In genomic region chr2:108384662-108385393, GRCh38 we compare ENCODE assay signal across 26 cellular contexts. TPM values are rescaled to one million over a fixed set of nuclear protein-coding genes. Genes with fewer than 3 reads are reported as not detected.
DNase-seq lines count a peak whose midpoint lies in the region; ATAC-seq, FAIRE-seq and TF ChIP-seq lines count a peak whose summit lies in the region.
"Had no signal": no experiment of that assay in that cellular context is flagged by ENCODE, and none has a peak within 500 bp of the region (broad histone marks: within the 10 kb centered on the region; RNA-seq: fewer than 3 reads in every experiment).

No MANE protein-coding gene starts in this region.

- no TSS peak for BruUV-seq in K562 (replicated peaks; lab: Mats Ljungman, UMichigan)
- BruUV-seq in HepG2 (replicated peaks; lab: Mats Ljungman, UMichigan), result no TSS peak

- CTCF ChIA-PET in A549 (lab: Yijun Ruan, JAX), result interaction anchor here (0.8 to 1.4 kb wide), 5 partner anchors 15 to 199 kb away, joined by 3 to 4 read pairs (median 3); no protein-coding TSS in a partner anchor
- CTCF ChIA-PET in K562 (lab: Yijun Ruan, JAX; ENCODE audit: low intra/inter-chr PET ratio), result no interaction called here
- CTCF ChIA-PET in HepG2 (lab: Yijun Ruan, JAX; ENCODE audit: low intra/inter-chr PET ratio, low total read pairs), result no interaction called here
- CTCF ChIA-PET in activated CD8-positive, alpha-beta T cell treated with anti-CD3 and anti-CD28 coated beads, Interleukin-2, amount 10 ng/mL, durations not matched to agents 7 days and 5 days (lab: Charles Lee), result no interaction called here

- 34% methylated on average over 5 of the region's 5 CpGs for WGBS in A549 (ENCODE audit: missing lambda C conversion rate)
- WGBS in K562 (ENCODE audit: insufficient coverage, low coverage, missing lambda C conversion rate), result 18% methylated on average over 5 of the region's 5 CpGs
- WGBS in HepG2 (ENCODE audit: low lambda C conversion rate), result 80% methylated on average over 5 of the region's 5 CpGs

- peaks cover 65% of the 10 kb centered on the region for H3K4me1 ChIP-seq in A549
- H3K4me1 ChIP-seq in HUES48 (ENCODE audit: control insufficient read depth, insufficient read depth, low read length), result peaks cover 16% of the 10 kb centered on the region
- no peaks in the 10 kb centered on the region; a peak in 2 of 5 replicates for H3K4me1 ChIP-seq in K562 (replicated peaks in 1 of 2; ENCODE audit: control insufficient read depth in 2 of 2, insufficient read depth in 2 of 2, low read length in 2 of 2)
- H3K4me1 ChIP-seq in HepG2 (ENCODE audit: insufficient read depth, low read length), result peaks cover 29% of the 10 kb centered on the region

- H3K9ac ChIP-seq in HUES48 (ENCODE audit: low read depth, low read length), result no peak overlapping the region
- H3K9ac ChIP-seq in K562 (ENCODE audit: insufficient read depth in 1 of 2, low read depth in 2 of 2, low read length in 2 of 2), result no peak overlapping the region
- H3K9ac ChIP-seq in HepG2 (ENCODE audit: insufficient read depth, low read depth, low read length), result no peak overlapping the region

- TF ChIP-seq RAD21 in A549 (conservative IDR thresholded peaks at IDR 0.05 in 1 of 2, IDR thresholded peaks at IDR 0.05 in 1 of 2) (no peak), K562 (CRISPR knock-in tag; conservative IDR thresholded peaks at IDR 0.05 in 1 of 2, IDR thresholded peaks at IDR 0.05 in 1 of 2) (no peak), HepG2 (CRISPR knock-in tag; IDR thresholded peaks at IDR 0.05) (no peak)

- intact Hi-C loops in K562 (cut with micrococcal nuclease), result no loop called here
- intact Hi-C loops in HepG2 (cut with micrococcal nuclease; ENCODE audit: unreplicated experiment), result loop anchor here (2.0 to 5.0 kb wide), 2 partner anchors 14 to 147 kb away; partner anchors contain the start of gene LIMS1

- FAIRE-seq in A549 (lab: Jason Lieb, UNC), result no peak
- no peak for FAIRE-seq in K562 (lab: Jason Lieb, UNC)
- no peak for FAIRE-seq in HepG2 (lab: Jason Lieb, UNC)
- FAIRE-seq: D721Med had no signal

- H3K27ac Mint-ChIP-seq in HFFc6, result no peak overlapping the region
- no peak overlapping the region for H3K27ac Mint-ChIP-seq in activated CD8-positive, alpha-beta T cell treated with anti-CD3 and anti-CD28 coated beads, Interleukin-2, amount 10 ng/mL, durations not matched to agents 7 days and 5 days

- TF ChIP-seq POLR2A in A549 (IDR thresholded peaks at IDR 0.05; ENCODE audit: low read length) (no peak), K562 (conservative IDR thresholded peaks at IDR 0.05) (no peak), HepG2 (IDR thresholded peaks at IDR 0.05; ENCODE audit: insufficient read depth in 1 of 2, low read depth in 2 of 2, low read length in 2 of 2) (no peak)

- H3K27me3 ChIP-seq in HUES48 (ENCODE audit: control insufficient read depth, insufficient read depth, low read length), result no peaks in the 10 kb centered on the region
- H3K27me3 ChIP-seq in K562 (ENCODE audit: control insufficient read depth in 2 of 2, insufficient read depth in 2 of 2, low read length in 2 of 2), result no peaks in the 10 kb centered on the region
- no peaks in the 10 kb centered on the region for H3K27me3 ChIP-seq in HepG2 (ENCODE audit: control insufficient read depth in 1 of 2, insufficient read depth in 2 of 2, low read length in 2 of 2)

- H3K4me3 ChIP-seq in A549, result no peak overlapping the region
- no peak overlapping the region for H3K4me3 ChIP-seq in HUES48 (ENCODE audit: low read depth, low read length)
- no peak overlapping the region for H3K4me3 ChIP-seq in K562
- no peak overlapping the region for H3K4me3 ChIP-seq in HepG2 (replicated peaks in 1 of 3; ENCODE audit: insufficient read depth in 1 of 3, low read depth in 2 of 3, low read length in 3 of 3)

- no peaks in the 10 kb centered on the region for H3K27me3 Mint-ChIP-seq in HFFc6 (ENCODE audit: insufficient read depth)
- H3K27me3 Mint-ChIP-seq in activated CD8-positive, alpha-beta T cell treated with anti-CD3 and anti-CD28 coated beads, Interleukin-2, amount 10 ng/mL, durations not matched to agents 7 days and 5 days (ENCODE audit: low read depth), result peaks cover 10% of the 10 kb centered on the region

- H4K20me1 ChIP-seq in K562 (replicated peaks; ENCODE audit: control insufficient read depth, insufficient read depth, low read length), result no peaks in the 10 kb centered on the region
- no peaks in the 10 kb centered on the region for H4K20me1 ChIP-seq in HepG2 (ENCODE audit: insufficient read depth, low read length)

- H2AFZ ChIP-seq in K562 (ENCODE audit: low read depth, low read length), result no peak overlapping the region
- H2AFZ ChIP-seq in HepG2 (ENCODE audit: low read length), result no peak overlapping the region

- peak; percentile 36 to 47; a peak in 4 of 6 replicates for ATAC-seq in A549
- no peak for ATAC-seq in K562
- ATAC-seq in HepG2, result no peak
- ATAC-seq in activated CD8-positive, alpha-beta T cell treated with anti-CD3 and anti-CD28 coated beads, Interleukin-2, amount 10 ng/mL, durations not matched to agents 7 days and 5 days, result no peak
- ATAC-seq: Panc1 had no signal

- H3K79me2 ChIP-seq in K562 (ENCODE audit: control insufficient read depth, insufficient read depth, low read length), result no peaks in the 10 kb centered on the region
- no peaks in the 10 kb centered on the region for H3K79me2 ChIP-seq in HepG2 (ENCODE audit: insufficient read depth, low read length)

- in situ Hi-C loops in K562 (cut with MboI), result no loop called here
- in situ Hi-C loops in HepG2 (cut with HindIII; ENCODE audit: extremely low pct_ligation_motif_present, low pct_unique_long_range_greater_than_20kb), result no loop called here

- TF ChIP-seq CTCF in A549 (IDR thresholded peaks at IDR 0.05) (no peak), K562 (IDR thresholded peaks at IDR 0.05 in 2 of 3, conservative IDR thresholded peaks at IDR 0.05 in 1 of 3; ENCODE audit: insufficient read depth in 2 of 3, low read depth in 1 of 3, low read length in 3 of 3) (no peak), HepG2 (CRISPR knock-in tag; IDR thresholded peaks at IDR 0.05) (no peak), HFFc6 (IDR thresholded peaks at IDR 0.05) (no peak)

- H3K4me3 Mint-ChIP-seq in HFFc6, result no peak overlapping the region
- H3K4me3 Mint-ChIP-seq in activated CD8-positive, alpha-beta T cell treated with anti-CD3 and anti-CD28 coated beads, Interleukin-2, amount 10 ng/mL, durations not matched to agents 7 days and 5 days, result no peak overlapping the region

- H3K9me1 ChIP-seq in K562 (ENCODE audit: control insufficient read depth, insufficient read depth, low read length), result no peaks in the 10 kb centered on the region

- H3K27ac ChIP-seq in A549 (peak overlapping the region; percentile 89 to 90), HUES48 (ENCODE audit: low read depth, low read length) (peak overlapping the region; percentile 7), K562 (ENCODE audit: extremely low read depth, low read depth, low read length) (no peak overlapping the region), HepG2 (ENCODE audit: extremely low read length, insufficient read depth, low read length) (peak overlapping the region; percentile 7)
- H3K27ac ChIP-seq: HL-60, RWPE1 had no signal

- H3K4me2 ChIP-seq in A549 (peak overlapping the region; percentile 85), K562 (ENCODE audit: insufficient read depth, low read length) (no peak overlapping the region), HepG2 (ENCODE audit: low read depth, low read length) (no peak overlapping the region)

- peaks cover 55% of the 10 kb centered on the region for H3K4me1 Mint-ChIP-seq in HFFc6 (ENCODE audit: low read depth)
- peaks cover 6% of the 10 kb centered on the region for H3K4me1 Mint-ChIP-seq in activated CD8-positive, alpha-beta T cell treated with anti-CD3 and anti-CD28 coated beads, Interleukin-2, amount 10 ng/mL, durations not matched to agents 7 days and 5 days (ENCODE audit: low read depth)

- H3K9me3 Mint-ChIP-seq in HFFc6, result no peaks in the 10 kb centered on the region
- H3K9me3 Mint-ChIP-seq in activated CD8-positive, alpha-beta T cell treated with anti-CD3 and anti-CD28 coated beads, Interleukin-2, amount 10 ng/mL, durations not matched to agents 7 days and 5 days (ENCODE audit: insufficient read depth), result no peaks in the 10 kb centered on the region

- POLR2A ChIA-PET in A549 (lab: Yijun Ruan, JAX), result no interaction called here
- POLR2A ChIA-PET in K562 (lab: Yijun Ruan, JAX), result interaction anchor here (0.6 to 1.0 kb wide), 3 partner anchors 11 to 149 kb away, joined by 3 to 4 read pairs (median 3); no protein-coding TSS in a partner anchor
- POLR2A ChIA-PET in HepG2 (lab: Yijun Ruan, JAX), result interaction anchor here (0.6 to 2.1 kb wide), 7 partner anchors 7 to 149 kb away, joined by 3 to 10 read pairs (median 5); partner anchors contain the start of genes GCC2, LIMS1 and SULT1C4
- POLR2A ChIA-PET in activated CD8-positive, alpha-beta T cell treated with anti-CD3 and anti-CD28 coated beads, Interleukin-2, amount 10 ng/mL, durations not matched to agents 7 days and 5 days (lab: Charles Lee), result no interaction called here

- TF ChIP-seq EP300 in A549 (IDR thresholded peaks at IDR 0.05), result 0 out of 5 replicates have a peak, but pooled peaks of 1 of the 2 experiments have one; percentile 25
- no peak for TF ChIP-seq EP300 in K562 (IDR thresholded peaks at IDR 0.05; ENCODE audit: low read length)
- no peak for TF ChIP-seq EP300 in HepG2 (IDR thresholded peaks at IDR 0.05; ENCODE audit: low read depth in 2 of 2, low read length in 2 of 2)
- TF ChIP-seq EP300 in HepG2 (CRISPR knock-in tag; IDR thresholded peaks at IDR 0.05; ENCODE audit: borderline replicate concordance), result no peak

- no peaks in the 10 kb centered on the region for H3K36me3 Mint-ChIP-seq in HFFc6 (ENCODE audit: low read depth)
- H3K36me3 Mint-ChIP-seq in activated CD8-positive, alpha-beta T cell treated with anti-CD3 and anti-CD28 coated beads, Interleukin-2, amount 10 ng/mL, durations not matched to agents 7 days and 5 days (ENCODE audit: low read depth), result no peaks in the 10 kb centered on the region

- peak in 1 of 2 experiments; percentile 61 for DNase-seq in A549 (ENCODE audit: low read depth in 1 of 2, low spot score in 1 of 2)
- no peak for DNase-seq in K562 (ENCODE audit: extremely low read depth in 1 of 4, low spot score in 3 of 4)
- DNase-seq in HepG2 (ENCODE audit: low spot score), result no peak
- no peak for DNase-seq in HFFc6
- DNase-seq in middle frontal gyrus (ENCODE audit: extremely low spot score, low spot score), result no peak
- no peak for DNase-seq in putamen (ENCODE audit: low spot score)
- DNase-seq in activated CD8-positive, alpha-beta T cell treated with anti-CD3 and anti-CD28 coated beads, Interleukin-2, amount 10 ng/mL, durations not matched to agents 7 days and 5 days, result no peak
- DNase-seq: 8988T, GOT3, HCEC 1CT, Kasumi-1, MV-4-11, NCI-H1105 treated with DMSO at 0.1 percent for 48 hours, NCI-H2029, NCI-H2227 treated with DMSO at 0.1 percent for 48 hours, NCI-H526 treated with DMSO at 0.1 percent for 48 hours, SHP77 had no signal

- H3K9me3 ChIP-seq in A549 (no peaks in the 10 kb centered on the region), HUES48 (ENCODE audit: control insufficient read depth, insufficient read depth, low read length) (no peaks in the 10 kb centered on the region), K562 (replicated peaks; ENCODE audit: control insufficient read depth, insufficient read depth, low read depth, low read length) (no peaks in the 10 kb centered on the region), HepG2 (ENCODE audit: low read length) (no peaks in the 10 kb centered on the region)

- no peaks in the 10 kb centered on the region for H3K36me3 ChIP-seq in HUES48 (ENCODE audit: control insufficient read depth, insufficient read depth, low read length)
- H3K36me3 ChIP-seq in K562 (ENCODE audit: control insufficient read depth, insufficient read depth, low read length), result no peaks in the 10 kb centered on the region
- H3K36me3 ChIP-seq in HepG2 (replicated peaks in 1 of 2; ENCODE audit: control insufficient read depth in 1 of 2, insufficient read depth in 2 of 2, low read length in 2 of 2), result peaks cover 0 to 6% of the 10 kb centered on the region in 2 experiments; a peak in 1 of 5 replicates

RNA-seq across cellular contexts. Expression of gene SULT1C4, which starts 7.1 kb away (rescaled TPM):
- polyA plus RNA-seq in A549 (2011; rRNA removed) (0.05 TPM in 2 replicates), A549 (2017; fragmentation: RNase III; extraction: RNeasy Plus Mini Kit Qiagen cat#74134 plus additional on column Dnase treatment) (not detected in 3 replicates), K562 (2011; rRNA removed) (0.07 TPM in 1 of 2 replicates, not detected in the other), K562 (2014; fragmentation: Illumina TruSeq; extraction: Trizol) (0.06 TPM in 1 of 2 replicates, not detected in the other), K562 (2014; fragmentation: Nextera tagmentation; extraction: Ambion mirVana) (under 1 TPM in 1 of 2 experiments, not detected in 1; 0.04 TPM), K562 (2014; rRNA removed) (0.12 TPM in 1 of 2 replicates, not detected in the other), HepG2 (2011; rRNA removed) (8.3 and 8.6 TPM in 2 replicates)
- polyA plus RNA-seq in A549 (2012; cell fraction: cytosol; rRNA removed), result not detected in 2 replicates
- polyA plus RNA-seq in A549 (2012; cell fraction: nucleus; rRNA removed), result 0.07 TPM in 1 of 2 replicates, not detected in the other
- 0.15 TPM in 1 of 2 replicates, not detected in the other for polyA minus RNA-seq in A549 (2011; rRNA and poly(A)+ RNA removed)
- 0.32 and 0.46 TPM in 2 replicates for total RNA-seq in K562 (2011; cell fraction: chromatin; rRNA removed; ENCODE audit: low replicate concordance)
- total RNA-seq in K562 (2011; cell fraction: nucleolus; rRNA removed), result 0.26 TPM in 1 of 2 replicates, not detected in the other
- not detected in 2 replicates for total RNA-seq in K562 (2011; cell fraction: nucleoplasm; rRNA removed)
- total RNA-seq in K562 (2014; rRNA removed) (not detected in 2 replicates), K562 (2014; rRNA removed; fragmentation: Illumina TruSeq; extraction: Trizol) (0.10 TPM in 1 of 2 replicates, not detected in the other), K562 (2015; rRNA removed; fragmentation: Illumina TruSeq; extraction: Trizol) (0.14 TPM in 1 of 2 replicates, not detected in the other), K562 (2021) (not detected in 2 replicates), HepG2 (2016; rRNA removed; fragmentation: Illumina TruSeq; extraction: Trizol) (1.3 and 2.6 TPM in 2 replicates)
- polyA plus RNA-seq in K562 (2011; cell fraction: cytosol; rRNA removed), result 0.03 TPM in 1 of 2 replicates, not detected in the other
- polyA plus RNA-seq in K562 (2011; cell fraction: nucleus; rRNA removed), result 0.10 TPM in 1 of 2 replicates, not detected in the other
- polyA plus RNA-seq in K562 (2012), result 0.05 and 0.10 TPM in 2 replicates
- 0.12 and 0.14 TPM in 2 replicates for polyA minus RNA-seq in K562 (2011; rRNA and poly(A)+ RNA removed)
- not detected in 2 replicates for polyA minus RNA-seq in K562 (2011; cell fraction: cytosol; rRNA and poly(A)+ RNA removed)
- not detected in 2 replicates for polyA minus RNA-seq in K562 (2011; cell fraction: nucleus; rRNA and poly(A)+ RNA removed)
- 0.44 and 1.4 TPM in 2 replicates for total RNA-seq in HepG2 (2016; cell fraction: cytosol; rRNA removed; fragmentation: Illumina TruSeq; extraction: Trizol; ENCODE audit: low read depth)
- 1.6 and 2.7 TPM in 2 replicates for total RNA-seq in HepG2 (2016; cell fraction: insoluble cytoplasmic fraction; rRNA removed; fragmentation: Illumina TruSeq; extraction: Trizol)
- 0.69 and 1.0 TPM in 2 replicates for total RNA-seq in HepG2 (2016; cell fraction: membrane; rRNA removed; fragmentation: Illumina TruSeq; extraction: Trizol)
- 1.6 and 2.1 TPM in 2 replicates for total RNA-seq in HepG2 (2016; cell fraction: nucleus; rRNA removed; fragmentation: Illumina TruSeq; extraction: Trizol)
- 3.3 and 6.0 TPM in 2 replicates for polyA plus RNA-seq in HepG2 (2011; cell fraction: cytosol; rRNA removed)
- polyA plus RNA-seq in HepG2 (2011; cell fraction: nucleus; rRNA removed), result 6.7 and 11.5 TPM in 2 replicates
- 10.1 and 13.4 TPM in 2 replicates for polyA plus RNA-seq in HepG2 (2012)
- 0.19 and 0.44 TPM in 2 replicates for polyA plus RNA-seq in HepG2 (2016; cell fraction: cytosol; fragmentation: Illumina TruSeq; extraction: Trizol; ENCODE audit: low read depth)
- polyA plus RNA-seq in HepG2 (2016; cell fraction: insoluble cytoplasmic fraction; fragmentation: Illumina TruSeq; extraction: Trizol; ENCODE audit: low read depth), result 2.9 and 3.1 TPM in 2 replicates
- 0.28 and 0.62 TPM in 2 replicates for polyA plus RNA-seq in HepG2 (2016; cell fraction: membrane; fragmentation: Illumina TruSeq; extraction: Trizol; ENCODE audit: low read depth)
- polyA plus RNA-seq in HepG2 (2016; cell fraction: nucleus; fragmentation: Illumina TruSeq; extraction: Trizol; ENCODE audit: insufficient read depth, low read depth), result 3.3 and 3.7 TPM in 2 replicates
- 5.0 TPM in 1 of 2 replicates, not detected in the other for polyA minus RNA-seq in HepG2 (2011; rRNA and poly(A)+ RNA removed; ENCODE audit: low replicate concordance)
- 4.2 and 7.0 TPM in 2 replicates for polyA minus RNA-seq in HepG2 (2011; cell fraction: cytosol; rRNA and poly(A)+ RNA removed)
- 12.0 and 17.8 TPM in 2 replicates for polyA minus RNA-seq in HepG2 (2011; cell fraction: nucleus; rRNA and poly(A)+ RNA removed)
- not detected for total RNA-seq in HFFc6 (2021; fragmentation: NEBNext Ultra II Directional; extraction: Animal tissue kit (Norgen Biotek cat#: 25700))
- total RNA-seq in activated CD8-positive, alpha-beta T cell treated with anti-CD3 and anti-CD28 coated beads, Interleukin-2, amount 10 ng/mL, durations not matched to agents 7 days and 5 days, result not detected
- total RNA-seq: M059J, NCI-H460, OCI-LY7, SK-MEL-5 had no signal

Comparison
In these comparisons a context has a peak if more than half of its experiments do, and no peak if none do; other contexts are left out.
1. ATAC-seq: peak in A549 (2 of 2); none in K562 (single experiment), HepG2 (single experiment) and activated CD8-positive, alpha-beta T cell treated with anti-CD3 and anti-CD28 coated beads, Interleukin-2, amount 10 ng/mL, durations not matched to agents 7 days and 5 days (single experiment).
2. POLR2A ChIA-PET loops: an anchor here in K562 (0.6 to 1.0 kb wide) and HepG2 (0.6 to 2.1 kb wide); none called in A549 and activated CD8-positive, alpha-beta T cell treated with anti-CD3 and anti-CD28 coated beads, Interleukin-2, amount 10 ng/mL, durations not matched to agents 7 days and 5 days.